ENCODE assay signal across 15 cellular contexts in genomic region chr9:95484225-95484624, GRCh38. TPM values are rescaled to one million over a fixed set of nuclear protein-coding genes. Genes with fewer than 3 reads are reported as not detected.
DNase-seq lines count a peak whose midpoint lies in the region; ATAC-seq, FAIRE-seq and TF ChIP-seq lines count a peak whose summit lies in the region.
"Had no signal": no experiment of that assay in that cellular context is flagged by ENCODE, and none has a peak within 500 bp of the region (broad histone marks: within the 10 kb centered on the region; RNA-seq: fewer than 3 reads in every experiment).

No MANE protein-coding gene starts in this region.

- DNase-seq in heart left ventricle (no peak), right atrium auricular region (ENCODE audit: low spot score) (no peak), K562 (ENCODE audit: extremely low read depth in 1 of 4, low spot score in 3 of 4) (no peak), sciatic nerve (ENCODE audit: low spot score) (no peak)
- DNase-seq: C1 segment of cervical spinal cord; Calu3; CD4-positive, alpha-beta T cell; DMS 273 treated with DMSO at 0.1 percent for 48 hours; GM23248 had no signal

- no peak for FAIRE-seq in K562 (lab: Jason Lieb, UNC)
- FAIRE-seq: A204.1, H54 had no signal

- no peak overlapping the region for H3K4me2 ChIP-seq in K562 (ENCODE audit: insufficient read depth, low read length)

- no peak overlapping the region for H3K9ac ChIP-seq in K562 (ENCODE audit: insufficient read depth in 1 of 2, low read depth in 2 of 2, low read length in 2 of 2)
- H3K9ac ChIP-seq: GM23248 had no signal

- CTCF ChIA-PET in K562 (lab: Yijun Ruan, JAX; ENCODE audit: low intra/inter-chr PET ratio), result no interaction called here

- H3K27me3 ChIP-seq in heart left ventricle, result no peaks in the 10 kb centered on the region
- H3K27me3 ChIP-seq in right atrium auricular region, result no peaks in the 10 kb centered on the region
- no peaks in the 10 kb centered on the region for H3K27me3 ChIP-seq in K562 (ENCODE audit: control insufficient read depth in 2 of 2, insufficient read depth in 2 of 2, low read length in 2 of 2)

- TF ChIP-seq POLR2A in heart left ventricle (IDR thresholded peaks at IDR 0.05) (no peak), K562 (conservative IDR thresholded peaks at IDR 0.05) (no peak)

- H3K79me2 ChIP-seq in K562 (ENCODE audit: control insufficient read depth, insufficient read depth, low read length), result no peaks in the 10 kb centered on the region; the same call in 2 of the 3 replicates

- no peak overlapping the region for H2AFZ ChIP-seq in K562 (ENCODE audit: low read depth, low read length)
- H2AFZ ChIP-seq: GM23248 had no signal

- peaks cover 0 to 36% (median 6%) of the 10 kb centered on the region in 12 donors for H3K4me1 ChIP-seq in heart left ventricle
- peaks cover 0 to 17% of the 10 kb centered on the region in 2 donors for H3K4me1 ChIP-seq in right atrium auricular region
- peaks cover 0 to 7% of the 10 kb centered on the region in 2 experiments; a peak in 2 of 5 replicates for H3K4me1 ChIP-seq in K562 (replicated peaks in 1 of 2; ENCODE audit: control insufficient read depth in 2 of 2, insufficient read depth in 2 of 2, low read length in 2 of 2)

- no TSS peak for BruUV-seq in K562 (replicated peaks; lab: Mats Ljungman, UMichigan)

- H3K36me3 ChIP-seq in heart left ventricle, result peaks cover 0 to 22% (median 14%) of the 10 kb centered on the region in 9 donors
- H3K36me3 ChIP-seq in right atrium auricular region, result peaks cover 9% of the 10 kb centered on the region
- H3K36me3 ChIP-seq in K562 (ENCODE audit: control insufficient read depth, insufficient read depth, low read length), result peaks cover 12% of the 10 kb centered on the region; the same call in 1 of the 3 replicates

- POLR2A ChIA-PET in K562 (lab: Yijun Ruan, JAX), result interaction anchor here (0.7 kb wide), 1 partner anchor 561 kb away, joined by 3 read pairs; no protein-coding TSS in a partner anchor

- H3K9me3 ChIP-seq in heart left ventricle (no peaks in the 10 kb centered on the region), right atrium auricular region (no peaks in the 10 kb centered on the region), K562 (replicated peaks; ENCODE audit: control insufficient read depth, insufficient read depth, low read depth, low read length) (no peaks in the 10 kb centered on the region)

- in situ Hi-C loops in K562 (cut with MboI), result no loop called here

- H3K4me3 ChIP-seq in heart left ventricle (no peak overlapping the region), right atrium auricular region (no peak overlapping the region), K562 (no peak overlapping the region)
- H3K4me3 ChIP-seq: GM23248 had no signal

- H3K27ac ChIP-seq in heart left ventricle (no peak overlapping the region), right atrium auricular region (no peak overlapping the region), K562 (ENCODE audit: extremely low read depth, low read depth, low read length) (no peak overlapping the region)
- H3K27ac ChIP-seq: GM23248 had no signal

- no peaks in the 10 kb centered on the region for H3K9me1 ChIP-seq in K562 (ENCODE audit: control insufficient read depth, insufficient read depth, low read length)

- TF ChIP-seq RAD21 in K562 (CRISPR knock-in tag; conservative IDR thresholded peaks at IDR 0.05 in 1 of 2, IDR thresholded peaks at IDR 0.05 in 1 of 2), result no peak

- TF ChIP-seq CTCF in heart left ventricle (IDR thresholded peaks at IDR 0.05) (no peak), right atrium auricular region (IDR thresholded peaks at IDR 0.05) (no peak), K562 (IDR thresholded peaks at IDR 0.05 in 2 of 3, conservative IDR thresholded peaks at IDR 0.05 in 1 of 3; ENCODE audit: insufficient read depth in 2 of 3, low read depth in 1 of 3, low read length in 3 of 3) (no peak)

- ATAC-seq in heart left ventricle (peak in 3 of 4 donors; percentile 39 to 74 (median 62)), K562 (no peak), sciatic nerve (peak; percentile 18), HG02852 (IDR thresholded peaks at IDR 0.05; ENCODE audit: unreplicated experiment) (no peak), GM18873 (IDR thresholded peaks at IDR 0.05; ENCODE audit: low FRiP score, unreplicated experiment) (no peak), HG03139 (IDR thresholded peaks at IDR 0.05; ENCODE audit: unreplicated experiment) (no peak)
- ATAC-seq: HCT116 had no signal

- no peak for TF ChIP-seq EP300 in K562 (IDR thresholded peaks at IDR 0.05; ENCODE audit: low read length)

- H4K20me1 ChIP-seq in K562 (replicated peaks; ENCODE audit: control insufficient read depth, insufficient read depth, low read length), result peaks cover 5% of the 10 kb centered on the region

- WGBS in heart left ventricle, 4 donors, result 43 to 52% (median 45%) methylated on average over 3 of the region's 3 CpGs
- 48% methylated on average over 3 of the region's 3 CpGs for WGBS in K562 (ENCODE audit: insufficient coverage, low coverage, missing lambda C conversion rate)

- intact Hi-C loops in heart left ventricle (cut with DNase I), result no loop called here
- intact Hi-C loops in K562 (cut with micrococcal nuclease), result no loop called here
- intact Hi-C loops in sciatic nerve (cut with DNase I), result loop anchor here (5.0 kb wide), 1 partner anchor 832 kb away; no protein-coding TSS in a partner anchor

TF ChIP-seq in K562, 482 proteins besides CTCF, POLR2A, EP300 and RAD21:
- TF ChIP-seq LARP7 (IDR thresholded peaks at IDR 0.05), result no peak
- peak; percentile 62; the same call in 1 of the 2 replicates for TF ChIP-seq FOXJ2 (tag; IDR thresholded peaks at IDR 0.05)

RNA-seq across cellular contexts. Expression of gene PTCH1, which starts 32.5 kb away (rescaled TPM):
- total RNA-seq in heart left ventricle (10 to 100 TPM in 2 of 9 donors, 1 to 10 TPM in 7; 2.9 to 15.2 (median 6.6) TPM), right atrium auricular region (1 to 10 TPM; 5.4 to 6.3 TPM), K562 (2014; rRNA removed) (3.9 and 4.5 TPM in 2 replicates), K562 (2014; rRNA removed; fragmentation: Illumina TruSeq; extraction: Trizol) (5.2 and 5.5 TPM in 2 replicates), K562 (2015; rRNA removed; fragmentation: Illumina TruSeq; extraction: Trizol) (3.4 and 3.6 TPM in 2 replicates), K562 (2021) (9.9 and 13.9 TPM in 2 replicates), sciatic nerve (136 TPM)
- polyA plus RNA-seq in heart left ventricle (1 to 10 TPM; 2.2 to 3.8 TPM), K562 (2011; rRNA removed) (2.3 and 4.2 TPM in 2 replicates), K562 (2014; fragmentation: Illumina TruSeq; extraction: Trizol) (5.8 and 8.2 TPM in 2 replicates), K562 (2014; fragmentation: Nextera tagmentation; extraction: Ambion mirVana) (under 1 TPM; 0.70 to 0.80 TPM), K562 (2014; rRNA removed) (2.8 and 3.8 TPM in 2 replicates)
- total RNA-seq in K562 (2011; cell fraction: chromatin; rRNA removed; ENCODE audit: low replicate concordance), result 48.5 and 59.3 TPM in 2 replicates
- total RNA-seq in K562 (2011; cell fraction: nucleolus; rRNA removed), result 20.2 and 20.4 TPM in 2 replicates
- 28.4 and 48.7 TPM in 2 replicates for total RNA-seq in K562 (2011; cell fraction: nucleoplasm; rRNA removed)
- polyA plus RNA-seq in K562 (2011; cell fraction: cytosol; rRNA removed), result 2.4 and 3.4 TPM in 2 replicates
- polyA plus RNA-seq in K562 (2011; cell fraction: nucleus; rRNA removed), result 8.8 and 13.0 TPM in 2 replicates
- 3.5 and 6.1 TPM in 2 replicates for polyA plus RNA-seq in K562 (2012)
- 11.2 and 11.8 TPM in 2 replicates for polyA minus RNA-seq in K562 (2011; rRNA and poly(A)+ RNA removed)
- polyA minus RNA-seq in K562 (2011; cell fraction: cytosol; rRNA and poly(A)+ RNA removed), result 4.7 and 12.2 TPM in 2 replicates
- 8.2 and 13.9 TPM in 2 replicates for polyA minus RNA-seq in K562 (2011; cell fraction: nucleus; rRNA and poly(A)+ RNA removed)

Comparison
In these comparisons a context has a peak if more than half of its experiments do, and no peak if none do; other contexts are left out.
1. ATAC-seq: peak in heart left ventricle (3 of 4) and sciatic nerve (single experiment); none in K562 (single experiment), HG02852 (single experiment), GM18873 (single experiment) and HG03139 (single experiment).